19 cellular contexts compared by ENCODE assay signal in the genomic region with DNA sequence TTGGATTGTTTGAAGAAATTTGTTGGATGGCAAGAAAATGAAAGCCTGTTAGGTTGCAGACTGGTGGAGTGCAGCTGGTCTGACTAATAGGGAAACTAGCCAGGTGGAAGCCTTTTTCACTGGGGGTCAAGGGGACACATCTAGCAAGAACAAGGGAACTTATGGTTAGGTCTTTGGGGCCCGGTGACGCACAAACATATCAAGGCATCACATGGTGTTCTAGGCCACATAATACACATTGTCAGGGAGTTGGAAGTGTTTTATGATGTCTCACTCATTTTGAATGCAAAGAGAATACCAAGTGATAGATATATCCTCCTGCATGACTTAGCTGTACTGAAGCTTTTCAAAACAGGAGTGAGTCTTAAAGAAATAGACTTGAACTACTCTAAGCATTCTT.
DNase-seq lines count a peak whose midpoint lies in the region; ATAC-seq, FAIRE-seq and TF ChIP-seq lines count a peak whose summit lies in the region.
"Had no signal": no experiment of that assay in that cellular context is flagged by ENCODE, and none has a peak within 500 bp of the region (broad histone marks: within the 10 kb centered on the region; RNA-seq: fewer than 3 reads in every experiment).

No MANE protein-coding gene starts in this region.

- no peak overlapping the region for H3K4me3 Mint-ChIP-seq in Calu3 (ENCODE audit: low read depth, unreplicated experiment)
- H3K4me3 Mint-ChIP-seq: activated CD4-positive, alpha-beta T cell treated with anti-CD3 and anti-CD28 coated beads, Interleukin-2, amount 10 ng/mL, durations not matched to agents 7 days and 5 days; activated naive CD8-positive, alpha-beta T cell had no signal

- FAIRE-seq in bronchial epithelial cell (lab: Jason Lieb, UNC) = no peak

- BruUV-seq in Calu3 (replicated peaks; lab: Mats Ljungman, UMichigan) = no TSS peak

- H3K27ac ChIP-seq in mesenchymal stem cell (ENCODE audit: low read length, poor library complexity, severe bottlenecking) = no peak overlapping the region
- H3K27ac ChIP-seq: colonic mucosa, ovary, SJCRH30, upper lobe of right lung had no signal

- H3K36me3 ChIP-seq in MG63 (no peaks in the 10 kb centered on the region), bronchial epithelial cell (ENCODE audit: control insufficient read depth, insufficient read depth, low read length) (no peaks in the 10 kb centered on the region), mesenchymal stem cell (ENCODE audit: control insufficient read depth in 1 of 2, insufficient read depth in 2 of 2, low read depth in 1 of 2, low read length in 2 of 2) (no peaks in the 10 kb centered on the region), HAP-1 (replicated peaks) (no peaks in the 10 kb centered on the region)
- H3K36me3 ChIP-seq: colonic mucosa, ovary, SJCRH30, upper lobe of right lung had no signal

- H2BK15ac ChIP-seq in mesenchymal stem cell (ENCODE audit: low read depth, poor library complexity, severe bottlenecking) = peak overlapping the region; percentile 48

- peaks cover 64% of the 10 kb centered on the region for H3K4me1 Mint-ChIP-seq in Calu3 (ENCODE audit: low read depth, unreplicated experiment)
- H3K4me1 Mint-ChIP-seq: activated CD4-positive, alpha-beta T cell treated with anti-CD3 and anti-CD28 coated beads, Interleukin-2, amount 10 ng/mL, durations not matched to agents 7 days and 5 days had no signal

- H3K9me3 Mint-ChIP-seq in Calu3 (ENCODE audit: low read depth, unreplicated experiment) = no peaks in the 10 kb centered on the region

- in situ Hi-C loops in HAP-1 (cut with MboI; ENCODE audit: low sequenced_read_pairs) = no loop called here

- TF ChIP-seq CTCF in Calu3 (IDR thresholded peaks at IDR 0.05; ENCODE audit: unreplicated experiment) (no peak), bronchial epithelial cell (IDR thresholded peaks at IDR 0.05; ENCODE audit: insufficient read depth, low read length, severe bottlenecking) (no peak)

- no peaks in the 10 kb centered on the region for H3K36me3 Mint-ChIP-seq in Calu3 (ENCODE audit: insufficient read depth, unreplicated experiment)
- H3K36me3 Mint-ChIP-seq: activated naive CD8-positive, alpha-beta T cell had no signal

- no peak overlapping the region for H3K4ac ChIP-seq in mesenchymal stem cell (ENCODE audit: low read depth in 1 of 2, low read length in 2 of 2)

- H3K14ac ChIP-seq in mesenchymal stem cell (ENCODE audit: low read length in 2 of 2) = no peak overlapping the region

- peak overlapping the region; percentile 34 for H2BK120ac ChIP-seq in mesenchymal stem cell (ENCODE audit: low read depth, low read length)

- H3K9ac ChIP-seq in mesenchymal stem cell (ENCODE audit: low read length) = no peak overlapping the region

- H3K18ac ChIP-seq in mesenchymal stem cell (ENCODE audit: low read depth in 1 of 2, low read length in 2 of 2) = peak overlapping the region in 1 of 2 experiments; percentile 92

- H2AFZ ChIP-seq in mesenchymal stem cell (ENCODE audit: low read depth, low read length) = no peak overlapping the region

- no peak for ATAC-seq in GM21619 (IDR thresholded peaks at IDR 0.05; ENCODE audit: unreplicated experiment)
- ATAC-seq: upper lobe of right lung had no signal

- CTCF ChIA-PET in Calu3 (lab: Charles Lee) = no interaction called here

- H2AK5ac ChIP-seq in mesenchymal stem cell (ENCODE audit: low read length, severe bottlenecking) = no peak overlapping the region

- 73% methylated on average over 2 of the region's 2 CpGs for WGBS in mesenchymal stem cell

- no peaks in the 10 kb centered on the region for H3K79me1 ChIP-seq in mesenchymal stem cell (replicated peaks; ENCODE audit: low read length, poor library complexity, severe bottlenecking)

- H3K4me3 ChIP-seq in MG63 (no peak overlapping the region), bronchial epithelial cell (ENCODE audit: low read depth, low read length) (no peak overlapping the region), mesenchymal stem cell (ENCODE audit: insufficient read depth in 1 of 2, low read depth in 1 of 2, low read length in 2 of 2) (no peak overlapping the region), HAP-1 (no peak overlapping the region)
- H3K4me3 ChIP-seq: colonic mucosa, ovary, SJCRH30, upper lobe of right lung had no signal

- H3K27me3 ChIP-seq in MG63 = no peaks in the 10 kb centered on the region
- H3K27me3 ChIP-seq in bronchial epithelial cell (ENCODE audit: control insufficient read depth, insufficient read depth, low read length) = no peaks in the 10 kb centered on the region
- H3K27me3 ChIP-seq in mesenchymal stem cell (ENCODE audit: control insufficient read depth in 1 of 2, insufficient read depth in 1 of 2, low read length in 2 of 2) = no peaks in the 10 kb centered on the region
- no peaks in the 10 kb centered on the region for H3K27me3 ChIP-seq in HAP-1 (ENCODE audit: low read depth)
- H3K27me3 ChIP-seq: colonic mucosa, ovary, SJCRH30, upper lobe of right lung had no signal

- peak overlapping the region; percentile 84 for H4K8ac ChIP-seq in mesenchymal stem cell (ENCODE audit: low read length)

- no peak overlapping the region for H3K23ac ChIP-seq in mesenchymal stem cell (ENCODE audit: low read length in 2 of 2)

- intact Hi-C loops in Calu3 (cut with micrococcal nuclease; ENCODE audit: unreplicated experiment) = loop anchor here (5.0 kb wide), 1 partner anchor 348 kb away; no protein-coding TSS in a partner anchor

- DNase-seq in Calu3 (peak; percentile 63), MG63 (peak; percentile 2), bronchial epithelial cell (ENCODE audit: low read depth) (peak; percentile 87), mesenchymal stem cell (peak; percentile 81), NCI-H2227 treated with DMSO at 0.1 percent for 48 hours (lab: John Stamatoyannopoulos, UW) (no peak), kidney glomerular epithelial cell (lab: John Stamatoyannopoulos, UW) (no peak), HAP-1 (ENCODE audit: low spot score in 2 of 2) (no peak)
- DNase-seq: activated CD4-positive, alpha-beta T cell treated with anti-CD3 and anti-CD28 coated beads, Interleukin-2, amount 10 ng/mL, durations not matched to agents 7 days and 5 days; colonic mucosa; GF-D8; Karpas-422; NCI-H1436; ovary; SJCRH30; stimulated activated naive CD4-positive, alpha-beta T cell; T-helper 9 cell; upper lobe of right lung had no signal

- no peaks in the 10 kb centered on the region for H3K4me1 ChIP-seq in mesenchymal stem cell (ENCODE audit: control insufficient read depth, insufficient read depth, low read depth, low read length)
- peaks cover 16% of the 10 kb centered on the region for H3K4me1 ChIP-seq in HAP-1
- H3K4me1 ChIP-seq: colonic mucosa, SJCRH30, upper lobe of right lung had no signal

- H3K9me3 ChIP-seq in MG63 (no peaks in the 10 kb centered on the region), mesenchymal stem cell (ENCODE audit: control insufficient read depth, low read length) (no peaks in the 10 kb centered on the region), HAP-1 (no peaks in the 10 kb centered on the region)
- H3K9me3 ChIP-seq: colonic mucosa, ovary, SJCRH30, upper lobe of right lung had no signal

- H4K91ac ChIP-seq in mesenchymal stem cell (ENCODE audit: low read length) = peak overlapping the region; percentile 68

- H2BK5ac ChIP-seq in mesenchymal stem cell (ENCODE audit: low read depth, low read length, poor library complexity, severe bottlenecking) = no peak overlapping the region

- H3K27ac Mint-ChIP-seq in Calu3 (ENCODE audit: unreplicated experiment) = peak overlapping the region; percentile 98
- H3K27ac Mint-ChIP-seq: activated CD4-positive, alpha-beta T cell treated with anti-CD3 and anti-CD28 coated beads, Interleukin-2, amount 10 ng/mL, durations not matched to agents 7 days and 5 days; activated naive CD8-positive, alpha-beta T cell had no signal

- H3K27me3 Mint-ChIP-seq in Calu3 (ENCODE audit: unreplicated experiment) = no peaks in the 10 kb centered on the region
- H3K27me3 Mint-ChIP-seq: activated CD4-positive, alpha-beta T cell treated with anti-CD3 and anti-CD28 coated beads, Interleukin-2, amount 10 ng/mL, durations not matched to agents 7 days and 5 days; activated naive CD8-positive, alpha-beta T cell had no signal

- H2BK12ac ChIP-seq in mesenchymal stem cell (ENCODE audit: low read length in 2 of 2) = peak overlapping the region in 1 of 2 experiments; percentile 66

- no peak overlapping the region for H3K4me2 ChIP-seq in mesenchymal stem cell (ENCODE audit: low read length, poor library complexity, severe bottlenecking)

Comparison
In these comparisons a context has a peak if more than half of its experiments do, and no peak if none do; other contexts are left out.
1. DNase-seq: peak in Calu3 (single experiment), MG63 (single experiment), bronchial epithelial cell (single experiment) and mesenchymal stem cell (single experiment); none in NCI-H2227 treated with DMSO at 0.1 percent for 48 hours (single experiment), kidney glomerular epithelial cell (single experiment) and HAP-1 (0 of 2).